In genomic region chr19:17772172-17772571, GRCh38 we compare ENCODE assay signal across 2 cellular contexts.
TF ChIP-seq lines count a peak whose summit lies in the region.

No MANE protein-coding gene starts in this region.

TF ChIP-seq in SK-N-SH, 30 proteins besides CTCF, POLR2A, EP300 and RAD21 (continued from another document):
- TF ChIP-seq REST (IDR thresholded peaks at IDR 0.05; ENCODE audit: low read depth, low read length) (no peak), USF2 (IDR thresholded peaks at IDR 0.05; ENCODE audit: borderline replicate concordance, low read depth, low read length) (no peak), FOXM1 (IDR thresholded peaks at IDR 0.05; ENCODE audit: low read depth) (no peak), JUND (IDR thresholded peaks at IDR 0.05) (no peak), PBX3 (IDR thresholded peaks at IDR 0.05) (peak; percentile 55), IRF3 (IDR thresholded peaks at IDR 0.05; ENCODE audit: low read depth, low read length) (no peak), TAF1 (IDR thresholded peaks at IDR 0.05; ENCODE audit: borderline replicate concordance, low read depth, low read length) (no peak), FOSL2 (IDR thresholded peaks at IDR 0.05; ENCODE audit: borderline replicate concordance, low read depth) (no peak), POLR2AphosphoS5 (IDR thresholded peaks at IDR 0.05; ENCODE audit: low read depth, low read length) (no peak), NFIC (IDR thresholded peaks at IDR 0.05; ENCODE audit: borderline replicate concordance) (no peak)
TF ChIP-seq in SK-N-SH: peak in this region for 2.

TF ChIP-seq in HEK293, 187 proteins besides CTCF, POLR2A, EP300 and RAD21 (continued from another document):
- no peak for TF ChIP-seq ZNF433 (tag by site-specific recombination; IDR thresholded peaks at IDR 0.05; ENCODE audit: low read depth)
- no peak for TF ChIP-seq ZNF792 (tag by site-specific recombination; IDR thresholded peaks at IDR 0.05)
- no peak for TF ChIP-seq ZNF391 (tag by site-specific recombination; IDR thresholded peaks at IDR 0.05; ENCODE audit: borderline replicate concordance, low read depth)
- TF ChIP-seq ZSCAN4 (tag by site-specific recombination; IDR thresholded peaks at IDR 0.05) = peak; percentile 49
- no peak for TF ChIP-seq ZNF510 (tag by site-specific recombination; IDR thresholded peaks at IDR 0.05; ENCODE audit: insufficient replicate concordance)
- TF ChIP-seq ZBTB8A (tag by site-specific recombination; IDR thresholded peaks at IDR 0.05) = no peak
- no peak for TF ChIP-seq ZNF785 (tag by site-specific recombination; IDR thresholded peaks at IDR 0.05)
- TF ChIP-seq ZNF621 (tag by site-specific recombination; IDR thresholded peaks at IDR 0.05) = peak; percentile 39; the same call in 1 of the 2 replicates
- no peak for TF ChIP-seq GLIS2 (tag by site-specific recombination; IDR thresholded peaks at IDR 0.05)
- TF ChIP-seq GFI1B (tag by site-specific recombination; IDR thresholded peaks at IDR 0.05) = no peak
- no peak for TF ChIP-seq ZNF664 (tag by site-specific recombination; IDR thresholded peaks at IDR 0.05)
- TF ChIP-seq ZNF585B (tag by site-specific recombination; IDR thresholded peaks at IDR 0.05) = no peak
- TF ChIP-seq ZNF426 (tag by site-specific recombination; IDR thresholded peaks at IDR 0.05) = no peak
TF ChIP-seq in HEK293: peak in this region for 3.
